22 cellular contexts compared by ENCODE assay signal in genomic region chr11:35243774-35244173, GRCh38.
DNase-seq lines count a peak whose midpoint lies in the region; ATAC-seq, FAIRE-seq and TF ChIP-seq lines count a peak whose summit lies in the region.
"Had no signal": no experiment of that assay in that cellular context is flagged by ENCODE, and none has a peak within 500 bp of the region (broad histone marks: within the 10 kb centered on the region; RNA-seq: fewer than 3 reads in every experiment).

No MANE protein-coding gene starts in this region.

- peaks cover 63% of the 10 kb centered on the region for H3K4me1 ChIP-seq in CD8-positive, alpha-beta T cell (ENCODE audit: insufficient read depth, low read length)
- H3K4me1 ChIP-seq in pancreas: peaks cover 0 to 19% (median 13%) of the 10 kb centered on the region in 3 donors
- no peaks in the 10 kb centered on the region for H3K4me1 ChIP-seq in BE2C
- H3K4me1 ChIP-seq: BLaER1, HAP-1 had no signal

- WGBS in pancreas, 2 donors: 32 to 38% methylated on average over 2 of the region's 2 CpGs

- intact Hi-C loops in CD8-positive, alpha-beta T cell (cut with DNase I, micrococcal nuclease): loop anchor here in 1 of 2 experiments (5.0 kb wide), 2 partner anchors 76 to 206 kb away; no protein-coding TSS in a partner anchor
- intact Hi-C loops in pancreas (cut with DNase I): no loop called here

- H3K9me3 Mint-ChIP-seq in CD8-positive, alpha-beta T cell: peaks cover 2% of the 10 kb centered on the region
- H3K9me3 Mint-ChIP-seq in immature natural killer cell: peaks cover 0 to 4% (median 0%) of the 10 kb centered on the region in 6 donors

- no peaks in the 10 kb centered on the region for H3K27me3 Mint-ChIP-seq in CD8-positive, alpha-beta T cell (ENCODE audit: low read depth)
- peaks cover 5 to 10% (median 8%) of the 10 kb centered on the region in 3 donors for H3K27me3 Mint-ChIP-seq in immature natural killer cell (ENCODE audit: low read depth in 3 of 3)

- peak overlapping the region; percentile 29 for H3K27ac Mint-ChIP-seq in CD8-positive, alpha-beta T cell
- H3K27ac Mint-ChIP-seq in immature natural killer cell: peak overlapping the region in 4 of 6 donors; percentile 30 to 90 (median 88)

- CTCF ChIA-PET in CD8-positive, alpha-beta T cell (lab: Charles Lee): interaction anchor here (0.7 to 2.2 kb wide), 2 partner anchors 11 to 62 kb away, joined by 3 to 7 read pairs; no protein-coding TSS in a partner anchor

- no peak for TF ChIP-seq CTCF in CD8-positive, alpha-beta T cell (IDR thresholded peaks at IDR 0.05)
- TF ChIP-seq CTCF in pancreas (IDR thresholded peaks at IDR 0.05) (no peak), BE2C (IDR thresholded peaks at IDR 0.05; ENCODE audit: low read depth, low read length) (no peak)

- H3K4me1 Mint-ChIP-seq in CD8-positive, alpha-beta T cell (ENCODE audit: low read depth): peaks cover 89% of the 10 kb centered on the region
- H3K4me1 Mint-ChIP-seq in immature natural killer cell: peaks cover 36 to 76% of the 10 kb centered on the region in 2 donors

- no peak for DNase-seq in CD8-positive, alpha-beta T cell
- DNase-seq in SW480 (ENCODE audit: low spot score) (peak; percentile 54), immature natural killer cell (no peak), pancreas (peak in 2 of 6 donors; percentile 39 to 51), NOMO-1 (lab: John Stamatoyannopoulos, UW; ENCODE audit: unreplicated experiment in 2 of 2) (no peak), BE2C (no peak)
- DNase-seq: CD4-positive, CD25-positive, alpha-beta regulatory T cell; DMS 273 treated with DMSO at 0.1 percent for 48 hours; DMS79; EL; GDM1; GOT3; HFFc6 had no signal

- H3K36me3 Mint-ChIP-seq in CD8-positive, alpha-beta T cell: peaks cover 5% of the 10 kb centered on the region
- no peaks in the 10 kb centered on the region for H3K36me3 Mint-ChIP-seq in immature natural killer cell

- no peaks in the 10 kb centered on the region for H3K27me3 ChIP-seq in CD8-positive, alpha-beta T cell (ENCODE audit: insufficient read depth, low read length)
- H3K27me3 ChIP-seq in pancreas: no peaks in the 10 kb centered on the region
- H3K27me3 ChIP-seq in BE2C: no peaks in the 10 kb centered on the region
- H3K27me3 ChIP-seq: BLaER1 had no signal

- no peak overlapping the region for H3K4me3 ChIP-seq in CD8-positive, alpha-beta T cell (ENCODE audit: low read depth, low read length)
- H3K4me3 ChIP-seq in pancreas (no peak overlapping the region), BE2C (ENCODE audit: low read depth, low read length) (no peak overlapping the region)
- H3K4me3 ChIP-seq: BLaER1, GM12878, HAP-1 had no signal

- H3K27ac ChIP-seq in CD8-positive, alpha-beta T cell (ENCODE audit: low read depth, low read length): no peak overlapping the region
- peak overlapping the region in 3 of 4 donors; percentile 21 to 73 (median 33) for H3K27ac ChIP-seq in pancreas
- H3K27ac ChIP-seq: BLaER1, C4-2B had no signal

- peaks cover 5% of the 10 kb centered on the region for H3K9me3 ChIP-seq in CD8-positive, alpha-beta T cell (ENCODE audit: low read length)
- no peaks in the 10 kb centered on the region for H3K9me3 ChIP-seq in pancreas
- H3K9me3 ChIP-seq in BE2C: no peaks in the 10 kb centered on the region
- H3K9me3 ChIP-seq: HAP-1 had no signal

- no peaks in the 10 kb centered on the region for H3K36me3 ChIP-seq in CD8-positive, alpha-beta T cell (ENCODE audit: insufficient read depth, low read length)
- H3K36me3 ChIP-seq in pancreas (no peaks in the 10 kb centered on the region), BE2C (no peaks in the 10 kb centered on the region)
- H3K36me3 ChIP-seq: BLaER1, HAP-1 had no signal

- H3K4me3 Mint-ChIP-seq in CD8-positive, alpha-beta T cell: no peak overlapping the region
- H3K4me3 Mint-ChIP-seq in immature natural killer cell: no peak overlapping the region
- H3K4me3 Mint-ChIP-seq: HFFc6 had no signal

- POLR2A ChIA-PET in CD8-positive, alpha-beta T cell (lab: Charles Lee): interaction anchor here (0.6 to 5.3 kb wide), 4 partner anchors 10 to 87 kb away, joined by 3 to 26 read pairs (median 4); no protein-coding TSS in a partner anchor

- FAIRE-seq in pancreas (lab: Jason Lieb, UNC): no peak
- FAIRE-seq: D721Med, GM12878, GM18507, H54 had no signal

- ATAC-seq in CD8-positive, alpha-beta T cell: no peak
- ATAC-seq in pancreas (peak; percentile 57 to 80 (median 74)), GM21390 (IDR thresholded peaks at IDR 0.05; ENCODE audit: unreplicated experiment) (no peak), GM18502 (IDR thresholded peaks at IDR 0.05; ENCODE audit: poor library complexity, unreplicated experiment) (no peak)
- ATAC-seq: GM12878 had no signal

Comparison
In these comparisons a context has a peak if more than half of its experiments do, and no peak if none do; other contexts are left out.
1. ATAC-seq: peak in pancreas (4 of 4); none in CD8-positive, alpha-beta T cell (single experiment), GM21390 (single experiment) and GM18502 (single experiment).